Comparison of ENCODE assay signal across 16 cellular contexts in the genomic region with DNA sequence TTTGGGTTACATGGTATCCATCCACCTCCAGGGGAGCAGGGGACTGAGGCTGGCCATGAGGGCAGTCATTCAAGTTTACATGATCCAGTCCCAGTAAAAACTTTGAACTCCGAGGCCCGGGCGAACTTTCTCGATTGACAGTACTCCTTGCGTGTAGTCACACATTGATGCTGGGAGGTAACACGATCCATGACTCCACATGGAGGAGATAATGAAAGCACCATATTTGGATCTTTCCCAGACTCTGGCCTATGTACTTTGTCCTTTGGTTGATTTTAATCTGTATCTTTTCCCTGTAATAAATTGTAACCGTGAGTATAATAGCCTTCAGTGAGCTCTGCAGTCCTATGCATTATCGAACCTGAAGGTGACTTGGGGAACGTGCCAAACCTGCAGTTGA.
DNase-seq lines count a peak whose midpoint lies in the region; ATAC-seq and TF ChIP-seq lines count a peak whose summit lies in the region.
"Had no signal": no experiment of that assay in that cellular context is flagged by ENCODE, and none has a peak within 500 bp of the region (broad histone marks: within the 10 kb centered on the region; RNA-seq: fewer than 3 reads in every experiment).

No MANE protein-coding gene starts in this region.

- no peak overlapping the region for H3K9ac ChIP-seq in muscle layer of colon (ENCODE audit: low read length)

- no peaks in the 10 kb centered on the region for H3K36me3 ChIP-seq in esophagus squamous epithelium
- no peaks in the 10 kb centered on the region for H3K36me3 ChIP-seq in muscle layer of colon (ENCODE audit: insufficient read depth, low read length)
- no peaks in the 10 kb centered on the region for H3K36me3 ChIP-seq in tibial artery
- H3K36me3 ChIP-seq: HAP-1 had no signal

- WGBS in esophagus squamous epithelium, 2 donors = 72 to 85% methylated on average over 9 of the region's 9 CpGs

- H3K27me3 ChIP-seq in esophagus squamous epithelium = no peaks in the 10 kb centered on the region
- H3K27me3 ChIP-seq in muscle layer of colon (ENCODE audit: control insufficient read depth in 1 of 2, insufficient read depth in 2 of 2, low read length in 2 of 2) = no peaks in the 10 kb centered on the region
- H3K27me3 ChIP-seq in tibial artery = no peaks in the 10 kb centered on the region

- no peak for TF ChIP-seq CTCF in esophagus squamous epithelium (IDR thresholded peaks at IDR 0.05)
- TF ChIP-seq CTCF in tibial artery (IDR thresholded peaks at IDR 0.05) = no peak

- DNase-seq in HEK293T (ENCODE audit: extremely low spot score) (no peak), esophagus squamous epithelium (lab: John Stamatoyannopoulos, UW) (no peak), tibial artery (no peak), NCI-H82 treated with DMSO at 0.1 percent for 48 hours (lab: John Stamatoyannopoulos, UW; ENCODE audit: unreplicated experiment) (no peak)
- DNase-seq: AML-193, DMS 273 treated with DMSO at 0.1 percent for 48 hours, NCI-H1105, NCI-H2081, NCI-H2171 treated with DMSO at 0.1 percent for 48 hours, NCI-H748 treated with DMSO at 0.1 percent for 48 hours, Right ventricle myocardium superior had no signal

- POLR2A ChIA-PET in HEK293T (lab: Yijun Ruan, JAX) = no interaction called here

- H3K4me1 ChIP-seq in esophagus squamous epithelium = peaks cover 0 to 16% (median 6%) of the 10 kb centered on the region in 3 donors
- peaks cover 56% of the 10 kb centered on the region for H3K4me1 ChIP-seq in muscle layer of colon (ENCODE audit: insufficient read depth, low read length)
- peaks cover 0 to 71% (median 46%) of the 10 kb centered on the region in 4 donors for H3K4me1 ChIP-seq in tibial artery
- H3K4me1 ChIP-seq: HAP-1 had no signal

- H3K4me3 ChIP-seq in esophagus squamous epithelium = no peak overlapping the region
- H3K4me3 ChIP-seq in muscle layer of colon (ENCODE audit: low read depth in 1 of 2, low read length in 2 of 2) = no peak overlapping the region
- no peak overlapping the region for H3K4me3 ChIP-seq in tibial artery
- H3K4me3 ChIP-seq: HAP-1, K562 had no signal

- no peaks in the 10 kb centered on the region for H3K9me3 ChIP-seq in esophagus squamous epithelium
- H3K9me3 ChIP-seq in muscle layer of colon (ENCODE audit: low read length) = no peaks in the 10 kb centered on the region
- H3K9me3 ChIP-seq in tibial artery = no peaks in the 10 kb centered on the region
- H3K9me3 ChIP-seq: HAP-1 had no signal

- H3K27ac ChIP-seq in esophagus squamous epithelium = peak overlapping the region in 3 of 4 donors; percentile 1 to 37 (median 35)
- H3K27ac ChIP-seq in muscle layer of colon (ENCODE audit: low read depth, low read length) = peak overlapping the region; percentile 22
- H3K27ac ChIP-seq in tibial artery = peak overlapping the region; percentile 66 to 82

- ATAC-seq in HG03469 (IDR thresholded peaks at IDR 0.05; ENCODE audit: unreplicated experiment) (no peak), HG03196 (IDR thresholded peaks at IDR 0.05; ENCODE audit: unreplicated experiment) (no peak)
- ATAC-seq: K562 had no signal

- intact Hi-C loops in esophagus squamous epithelium (cut with DNase I) = no loop called here
- intact Hi-C loops in tibial artery (cut with DNase I; ENCODE audit: low total_unique reads) = no loop called here

- CTCF ChIA-PET in HEK293T (lab: Yijun Ruan, JAX) = no interaction called here

- TF ChIP-seq POLR2A in esophagus squamous epithelium (IDR thresholded peaks at IDR 0.05) = no peak

TF ChIP-seq in HEK293T, 16 proteins besides CTCF, POLR2A, EP300 and RAD21:
- TF ChIP-seq FOXK2 (IDR thresholded peaks at IDR 0.05) (no peak), PKNOX1 (IDR thresholded peaks at IDR 0.05) (peak; percentile 69), SP1 (IDR thresholded peaks at IDR 0.05) (no peak), TARDBP (IDR thresholded peaks at IDR 0.05) (no peak)

Comparison
In these comparisons a context has a peak if more than half of its experiments do, and no peak if none do; other contexts are left out.
1. H3K27ac ChIP-seq: peak in every context shown above with its lines; median percentile 74 in tibial artery; 35 in esophagus squamous epithelium; 22 in muscle layer of colon.